In the genomic region with DNA sequence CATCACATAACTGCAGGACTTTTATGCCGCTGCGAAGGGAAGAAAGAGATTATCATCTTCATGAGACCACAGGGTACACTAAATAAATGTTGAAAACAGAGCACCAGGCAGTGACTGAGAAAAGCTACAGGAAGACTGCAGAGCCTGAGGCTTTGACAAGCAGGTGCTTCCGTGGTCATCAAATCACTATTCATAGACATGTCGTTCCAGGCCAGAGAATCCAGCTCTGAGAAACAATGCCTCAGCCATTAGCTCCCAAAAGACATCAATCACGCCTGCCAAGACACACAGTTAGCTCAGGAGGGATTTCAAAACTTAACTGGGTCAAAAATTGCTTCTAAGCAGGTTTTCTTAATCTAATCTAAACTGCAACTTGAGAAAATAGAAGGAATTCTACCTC, we compare ENCODE assay signal across 11 cellular contexts. TPM values are rescaled to one million over a fixed set of nuclear protein-coding genes. Genes with fewer than 3 reads are reported as not detected.
DNase-seq lines count a peak whose midpoint lies in the region; ATAC-seq and TF ChIP-seq lines count a peak whose summit lies in the region.
"Had no signal": no experiment of that assay in that cellular context is flagged by ENCODE, and none has a peak within 500 bp of the region (broad histone marks: within the 10 kb centered on the region; RNA-seq: fewer than 3 reads in every experiment).

No MANE protein-coding gene starts in this region.

- no peaks in the 10 kb centered on the region for H3K9me3 Mint-ChIP-seq in CD4-positive, alpha-beta T cell
- peaks cover 3% of the 10 kb centered on the region for H3K9me3 Mint-ChIP-seq in Calu3 (ENCODE audit: low read depth, unreplicated experiment)

- no peaks in the 10 kb centered on the region for H3K27me3 Mint-ChIP-seq in CD4-positive, alpha-beta T cell
- no peaks in the 10 kb centered on the region for H3K27me3 Mint-ChIP-seq in Calu3 (ENCODE audit: unreplicated experiment)
- H3K27me3 Mint-ChIP-seq: activated CD4-positive, alpha-beta T cell treated with anti-CD3 and anti-CD28 coated beads for 36 hours had no signal

- DNase-seq in COR-L47 (lab: John Stamatoyannopoulos, UW) = peak; percentile 65
- DNase-seq in NCI-H2081 treated with DMSO at 0.1 percent for 48 hours (lab: John Stamatoyannopoulos, UW) = peak; percentile 24
- no peak for DNase-seq in NCI-H1048 (lab: John Stamatoyannopoulos, UW)
- no peak for DNase-seq in cerebellar nuclear complex (lab: John Stamatoyannopoulos, UW)
- no peak for DNase-seq in CD4-positive, alpha-beta T cell
- DNase-seq in Calu3 = no peak
- DNase-seq: activated CD4-positive, alpha-beta T cell treated with anti-CD3 and anti-CD28 coated beads for 36 hours; adrenal gland had no signal

- TF ChIP-seq CTCF in CD4-positive, alpha-beta T cell (IDR thresholded peaks at IDR 0.05) = no peak
- no peak for TF ChIP-seq CTCF in Calu3 (IDR thresholded peaks at IDR 0.05; ENCODE audit: unreplicated experiment)

- ATAC-seq in GM19372 (IDR thresholded peaks at IDR 0.05; ENCODE audit: low read depth, unreplicated experiment) (peak; percentile 79), HG03060 (IDR thresholded peaks at IDR 0.05; ENCODE audit: low read depth, unreplicated experiment) (peak; percentile 75)
- no peak for ATAC-seq in CD4-positive, alpha-beta T cell (ENCODE audit: poor library complexity)
- ATAC-seq: activated CD4-positive, alpha-beta T cell treated with anti-CD3 and anti-CD28 coated beads for 36 hours had no signal

- no TSS peak for BruUV-seq in Calu3 (replicated peaks; lab: Mats Ljungman, UMichigan)

- H3K27me3 ChIP-seq in CD4-positive, alpha-beta T cell (ENCODE audit: control insufficient read depth, insufficient read depth, low read length) = no peaks in the 10 kb centered on the region
- H3K27me3 ChIP-seq: adrenal gland had no signal

- H3K27ac Mint-ChIP-seq in CD4-positive, alpha-beta T cell = no peak overlapping the region
- no peak overlapping the region for H3K27ac Mint-ChIP-seq in Calu3 (ENCODE audit: unreplicated experiment)
- H3K27ac Mint-ChIP-seq: activated CD4-positive, alpha-beta T cell treated with anti-CD3 and anti-CD28 coated beads for 36 hours had no signal

- H3K4me1 Mint-ChIP-seq in CD4-positive, alpha-beta T cell (ENCODE audit: low read depth) = no peaks in the 10 kb centered on the region
- H3K4me1 Mint-ChIP-seq in Calu3 (ENCODE audit: low read depth, unreplicated experiment) = no peaks in the 10 kb centered on the region
- H3K4me1 Mint-ChIP-seq: activated CD4-positive, alpha-beta T cell treated with anti-CD3 and anti-CD28 coated beads for 36 hours had no signal

- CTCF ChIA-PET in CD4-positive, alpha-beta T cell (lab: Charles Lee) = no interaction called here
- CTCF ChIA-PET in Calu3 (lab: Charles Lee) = no interaction called here

- no peak overlapping the region for H3K4me3 Mint-ChIP-seq in CD4-positive, alpha-beta T cell
- no peak overlapping the region for H3K4me3 Mint-ChIP-seq in Calu3 (ENCODE audit: low read depth, unreplicated experiment)
- H3K4me3 Mint-ChIP-seq: activated CD4-positive, alpha-beta T cell treated with anti-CD3 and anti-CD28 coated beads for 36 hours had no signal

- no peak overlapping the region for H3K27ac ChIP-seq in CD4-positive, alpha-beta T cell (ENCODE audit: low read depth, low read length)
- H3K27ac ChIP-seq: adrenal gland had no signal

- POLR2A ChIA-PET in CD4-positive, alpha-beta T cell (lab: Charles Lee) = no interaction called here

- H3K36me3 Mint-ChIP-seq in CD4-positive, alpha-beta T cell (ENCODE audit: low read depth) = no peaks in the 10 kb centered on the region
- H3K36me3 Mint-ChIP-seq in Calu3 (ENCODE audit: insufficient read depth, unreplicated experiment) = no peaks in the 10 kb centered on the region

- no peaks in the 10 kb centered on the region for H3K9me3 ChIP-seq in CD4-positive, alpha-beta T cell (ENCODE audit: control insufficient read depth, low read length)
- H3K9me3 ChIP-seq: adrenal gland had no signal

- intact Hi-C loops in CD4-positive, alpha-beta T cell (cut with DNase I, micrococcal nuclease) = no loop called here
- intact Hi-C loops in Calu3 (cut with micrococcal nuclease; ENCODE audit: unreplicated experiment) = no loop called here

RNA-seq across cellular contexts. Expression of gene GARIN6, which starts 47.2 kb away (rescaled TPM):
- not detected for total RNA-seq in CD4-positive, alpha-beta T cell
- total RNA-seq in Calu3 (2022) = not detected in 2 replicates
- total RNA-seq: activated CD4-positive, alpha-beta T cell treated with anti-CD3 and anti-CD28 coated beads for 36 hours; adrenal gland; omental fat pad had no signal

Comparison
In these comparisons a context has a peak if more than half of its experiments do, and no peak if none do; other contexts are left out.
1. DNase-seq: peak in COR-L47 (single experiment) and NCI-H2081 treated with DMSO at 0.1 percent for 48 hours (single experiment); none in NCI-H1048 (single experiment), cerebellar nuclear complex (0 of 2), CD4-positive, alpha-beta T cell (0 of 10) and Calu3 (single experiment).